ENCODE assay signal across 8 cellular contexts in the genomic region with DNA sequence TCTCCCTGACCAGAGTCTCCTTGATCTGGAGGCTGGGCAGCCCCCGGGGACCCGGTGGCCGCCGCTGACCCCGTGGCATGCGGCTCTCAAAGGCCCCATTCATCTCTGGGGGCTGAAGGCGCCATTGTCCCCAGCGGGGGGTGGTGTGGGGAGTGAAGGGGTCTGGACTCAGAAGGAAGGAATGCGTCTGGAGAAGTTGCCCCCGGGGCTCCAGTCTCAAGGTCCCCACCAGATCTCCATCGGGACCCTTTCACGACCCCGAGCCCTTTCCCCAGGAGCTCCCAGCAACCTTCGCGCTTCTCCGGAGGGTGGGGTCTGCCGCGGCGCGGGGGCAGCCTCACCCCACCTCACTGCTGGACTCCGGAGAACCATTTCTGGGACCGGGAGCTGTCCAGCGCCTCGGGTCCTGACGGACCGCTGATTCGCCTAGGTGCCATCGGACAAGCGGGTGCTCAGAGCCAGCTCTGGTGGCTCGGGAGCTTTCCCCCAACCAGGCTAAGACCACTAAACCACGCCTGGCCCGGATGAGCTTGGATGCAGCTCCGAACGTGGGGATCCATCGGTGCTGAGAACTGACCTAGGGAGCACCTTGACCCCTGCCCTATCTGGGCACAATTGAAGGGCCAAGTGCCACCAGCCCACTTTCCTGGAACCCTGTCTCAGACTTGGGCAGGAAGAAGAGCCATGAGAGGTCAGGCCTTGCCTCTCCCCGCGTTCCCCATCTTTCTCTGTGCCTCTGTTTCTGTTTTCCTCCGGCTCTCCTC.
DNase-seq lines count a peak whose midpoint lies in the region; ATAC-seq lines count a peak whose summit lies in the region.

No MANE protein-coding gene starts in this region.

- CTCF ChIA-PET in activated naive CD4-positive, alpha-beta T cell treated with anti-CD3 and anti-CD28 coated beads, Interleukin-2, amount 10 ng/mL, durations not matched to agents 7 days and 5 days (lab: Charles Lee), result interaction anchor here (6.2 to 7.7 kb wide), 3 partner anchors 76 to 190 kb away, joined by 111 to 157 read pairs (median 120); a partner anchor contains a TSS

- no peaks in the 10 kb centered on the region for H3K9me3 Mint-ChIP-seq in activated naive CD4-positive, alpha-beta T cell treated with anti-CD3 and anti-CD28 coated beads, Interleukin-2, amount 10 ng/mL, durations not matched to agents 7 days and 5 days

- no peak overlapping the region for H3K4me3 Mint-ChIP-seq in activated naive CD4-positive, alpha-beta T cell treated with anti-CD3 and anti-CD28 coated beads, Interleukin-2, amount 10 ng/mL, durations not matched to agents 7 days and 5 days

- DNase-seq in NCI-H146 (lab: John Stamatoyannopoulos, UW) (peak; percentile 19), NCI-H146 treated with DMSO at 0.1 percent for 48 hours (lab: John Stamatoyannopoulos, UW; ENCODE audit: unreplicated experiment) (no peak), hepatic stellate cell (ENCODE audit: low spot score) (peak; percentile 49), putamen (ENCODE audit: low spot score) (peak; percentile 68), NCI-H1694 (lab: John Stamatoyannopoulos, UW) (no peak), HuH-7.5 (ENCODE audit: low spot score) (no peak)
- DNase-seq in activated naive CD4-positive, alpha-beta T cell treated with anti-CD3 and anti-CD28 coated beads, Interleukin-2, amount 10 ng/mL, durations not matched to agents 7 days and 5 days, result peak; percentile 65

- H3K27me3 Mint-ChIP-seq in activated naive CD4-positive, alpha-beta T cell treated with anti-CD3 and anti-CD28 coated beads, Interleukin-2, amount 10 ng/mL, durations not matched to agents 7 days and 5 days, result peaks cover 78% of the 10 kb centered on the region

- peaks cover 11% of the 10 kb centered on the region for H3K4me1 Mint-ChIP-seq in activated naive CD4-positive, alpha-beta T cell treated with anti-CD3 and anti-CD28 coated beads, Interleukin-2, amount 10 ng/mL, durations not matched to agents 7 days and 5 days

- no peaks in the 10 kb centered on the region for H3K36me3 Mint-ChIP-seq in activated naive CD4-positive, alpha-beta T cell treated with anti-CD3 and anti-CD28 coated beads, Interleukin-2, amount 10 ng/mL, durations not matched to agents 7 days and 5 days

- H3K27ac Mint-ChIP-seq in activated naive CD4-positive, alpha-beta T cell treated with anti-CD3 and anti-CD28 coated beads, Interleukin-2, amount 10 ng/mL, durations not matched to agents 7 days and 5 days, result no peak overlapping the region

- ATAC-seq in HG03342 (IDR thresholded peaks at IDR 0.05; ENCODE audit: unreplicated experiment), result no peak

Comparison
In these comparisons a context has a peak if more than half of its experiments do, and no peak if none do; other contexts are left out.
1. DNase-seq: peak in NCI-H146 (single experiment), activated naive CD4-positive, alpha-beta T cell treated with anti-CD3 and anti-CD28 coated beads, Interleukin-2, amount 10 ng/mL, durations not matched to agents 7 days and 5 days (single experiment), hepatic stellate cell (single experiment) and putamen (single experiment); none in NCI-H146 treated with DMSO at 0.1 percent for 48 hours (single experiment), NCI-H1694 (single experiment) and HuH-7.5 (single experiment).